In the genomic region with DNA sequence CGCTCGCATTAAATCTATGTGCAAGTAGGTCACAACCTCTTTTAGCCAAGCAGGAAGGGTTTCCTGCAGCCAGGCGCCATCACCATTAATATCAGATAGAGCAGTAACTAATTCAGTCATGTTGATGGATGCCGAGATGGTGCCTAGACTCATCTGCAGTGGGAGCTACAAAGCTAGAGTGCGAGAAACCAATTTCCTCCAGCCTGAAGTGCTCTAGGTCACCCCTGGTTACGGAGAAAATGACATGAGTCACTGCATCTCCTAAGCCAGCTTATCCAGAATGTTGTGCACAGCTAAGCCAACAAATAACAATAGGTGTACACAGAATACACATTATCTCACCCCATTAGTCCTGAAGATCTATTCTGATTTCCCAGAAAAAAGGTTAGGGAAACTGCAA, we compare ENCODE assay signal across 20 cellular contexts. TPM values are rescaled to one million over a fixed set of nuclear protein-coding genes. Genes with fewer than 3 reads are reported as not detected.
DNase-seq lines count a peak whose midpoint lies in the region; ATAC-seq and TF ChIP-seq lines count a peak whose summit lies in the region.
"Had no signal": no experiment of that assay in that cellular context is flagged by ENCODE, and none has a peak within 500 bp of the region (broad histone marks: within the 10 kb centered on the region; RNA-seq: fewer than 3 reads in every experiment).

No MANE protein-coding gene starts in this region.

- CTCF ChIA-PET in IMR-90 (lab: Yijun Ruan, JAX), result no interaction called here

- H2BK15ac ChIP-seq in IMR-90 (ENCODE audit: low read depth, low read length), result no peak overlapping the region

- intact Hi-C loops in IMR-90 (cut with micrococcal nuclease), result loop anchor here (5.0 kb wide), 1 partner anchor 382 kb away; no protein-coding TSS in a partner anchor

- 80% methylated on average over 2 of the region's 6 CpGs; no CpG with 5 or more reads in 1 of the 2 experiments for WGBS in IMR-90 (ENCODE audit: extremely low coverage in 2 of 2, insufficient read length in 1 of 2), 2 experiments

- H3K79me1 ChIP-seq in IMR-90 (ENCODE audit: low read depth in 1 of 2, low read length in 2 of 2), result no peaks in the 10 kb centered on the region

- H4K91ac ChIP-seq in IMR-90 (ENCODE audit: insufficient read depth, low read depth, low read length), result no peak overlapping the region

- H3K56ac ChIP-seq in IMR-90 (ENCODE audit: extremely low read depth, insufficient read depth, low read length), result no peak overlapping the region

- no peaks in the 10 kb centered on the region for H3K4me1 ChIP-seq in IMR-90 (ENCODE audit: control insufficient read depth, insufficient read depth, low read length)

- H3K4ac ChIP-seq in IMR-90 (ENCODE audit: low read depth, low read length), result no peak overlapping the region

- H4K5ac ChIP-seq in IMR-90 (ENCODE audit: low read depth, low read length), result no peak overlapping the region

- no peak overlapping the region for H2AK9ac ChIP-seq in IMR-90 (replicated peaks; ENCODE audit: low read depth, low read length, poor library complexity)

- POLR2A ChIA-PET in IMR-90 (lab: Charles Lee; ENCODE audit: unreplicated experiment), result no interaction called here

- BruUV-seq in IMR-90 (replicated peaks; lab: Mats Ljungman, UMichigan), result no TSS peak

- no peak overlapping the region for H4K8ac ChIP-seq in IMR-90 (ENCODE audit: low read depth in 2 of 2, low read length in 2 of 2)

- H2AFZ ChIP-seq in IMR-90 (replicated peaks; ENCODE audit: low read length, poor library complexity), result no peak overlapping the region

- H3K36me3 ChIP-seq in IMR-90 (ENCODE audit: control insufficient read depth, insufficient read depth, low read length), result no peaks in the 10 kb centered on the region
- H3K36me3 ChIP-seq: neutrophil had no signal

- H3K9ac ChIP-seq in IMR-90 (ENCODE audit: low read depth, low read length), result no peak overlapping the region

- no peak overlapping the region for H2AK5ac ChIP-seq in IMR-90 (ENCODE audit: low read depth, low read length)

- 0 out of 2 replicates have a peak, but pooled peaks cover 3% of the 10 kb centered on the region for H3K9me1 ChIP-seq in IMR-90 (ENCODE audit: insufficient read depth, low read length)

- H3K27me3 ChIP-seq in IMR-90 (ENCODE audit: control insufficient read depth, insufficient read depth, low read length), result no peaks in the 10 kb centered on the region
- H3K27me3 ChIP-seq: neutrophil had no signal

- no peak for TF ChIP-seq CTCF in IMR-90 (conservative IDR thresholded peaks at IDR 0.05; ENCODE audit: low read depth, low read length)

- H2BK120ac ChIP-seq in IMR-90 (ENCODE audit: low read depth, low read length), result no peak overlapping the region

- in situ Hi-C loops in Caki2 (cut with HindIII; ENCODE audit: low pct_unique_long_range_greater_than_20kb, low sequenced_read_pairs), result no loop called here
- in situ Hi-C loops in IMR-90 (cut with MboI; ENCODE audit: low sequenced_read_pairs), result no loop called here

- H3K4me3 ChIP-seq in IMR-90 (ENCODE audit: insufficient read depth, low read depth, low read length), result no peak overlapping the region
- H3K4me3 ChIP-seq: SK-N-MC had no signal

- dilution Hi-C loops in IMR-90 (cut with HindIII; ENCODE audit: low sequenced_read_pairs, unreplicated experiment), result no loop called here

- peak; percentile 31 for DNase-seq in Caki2 (ENCODE audit: low read depth)
- no peak for DNase-seq in IMR-90
- DNase-seq in NCI-H2227 treated with DMSO at 0.1 percent for 48 hours (lab: John Stamatoyannopoulos, UW), result peak; percentile 91
- peak; percentile 64 for DNase-seq in kidney tubule cell (ENCODE audit: low spot score)
- DNase-seq in C1 segment of cervical spinal cord (lab: John Stamatoyannopoulos, UW), result no peak
- no peak for DNase-seq in RKO (ENCODE audit: low spot score)
- no peak for DNase-seq in SIG-M5 (lab: John Stamatoyannopoulos, UW)
- DNase-seq in AG08396 (ENCODE audit: low spot score), result no peak
- DNase-seq: activated CD4-positive, alpha-beta T cell treated with anti-CD3 and anti-CD28 coated beads, Interleukin-2, amount 50 U/mL, for 4 hours; activated naive CD8-positive, alpha-beta T cell treated with anti-CD3 and anti-CD28 coated beads, Interleukin-2, amount 10 ng/mL, durations not matched to agents 7 days and 5 days; activated T-cell treated with anti-CD3 and anti-CD28 coated beads, Interleukin-2, amount 50 U/mL, for 4 hours; caudate nucleus; foreskin fibroblast; H7; mammary epithelial cell; stimulated activated CD4-positive, alpha-beta T cell treated with anti-CD3 and anti-CD28 coated beads, Interleukin-4, amount 100 ng/mL, for 24 hours had no signal

- no peak overlapping the region for H2BK20ac ChIP-seq in IMR-90 (ENCODE audit: low read depth, low read length)

- no peak for TF ChIP-seq RAD21 in IMR-90 (IDR thresholded peaks at IDR 0.05; ENCODE audit: low read length)

- no peak overlapping the region for H2BK5ac ChIP-seq in IMR-90 (ENCODE audit: low read depth, low read length, poor library complexity, severe bottlenecking)

- H3K18ac ChIP-seq in IMR-90 (ENCODE audit: low read depth, low read length), result no peak overlapping the region

- H3K9me3 ChIP-seq in IMR-90 (ENCODE audit: control insufficient read depth, insufficient read depth, low read length), result no peaks in the 10 kb centered on the region
- H3K9me3 ChIP-seq: neutrophil had no signal

- peak overlapping the region; percentile 29; the same call in 1 of the 2 replicates for H3K23ac ChIP-seq in IMR-90 (ENCODE audit: low read depth, low read length)

- H4K20me1 ChIP-seq in IMR-90 (ENCODE audit: insufficient read depth, low read length), result no peaks in the 10 kb centered on the region

- no peak for ATAC-seq in IMR-90 (ENCODE audit: low read depth)
- ATAC-seq: activated T-cell treated with anti-CD3 and anti-CD28 coated beads, Interleukin-2, amount 50 U/mL, for 4 hours had no signal

- H3K4me2 ChIP-seq in IMR-90 (ENCODE audit: low read depth, low read length), result no peak overlapping the region

- TF ChIP-seq POLR2A in IMR-90 (IDR thresholded peaks at IDR 0.05; ENCODE audit: low read depth, low read length), result no peak

- H3K14ac ChIP-seq in IMR-90 (replicated peaks; ENCODE audit: low read depth, low read length), result no peak overlapping the region; the same call in 1 of the 2 replicates

- H3K27ac ChIP-seq in IMR-90 (ENCODE audit: insufficient read depth, low read length), result no peak overlapping the region
- H3K27ac ChIP-seq: C4-2B, neutrophil, SK-N-MC had no signal

TF ChIP-seq in IMR-90, 13 proteins besides CTCF, POLR2A, EP300 and RAD21:
- TF ChIP-seq, protein P1, sequence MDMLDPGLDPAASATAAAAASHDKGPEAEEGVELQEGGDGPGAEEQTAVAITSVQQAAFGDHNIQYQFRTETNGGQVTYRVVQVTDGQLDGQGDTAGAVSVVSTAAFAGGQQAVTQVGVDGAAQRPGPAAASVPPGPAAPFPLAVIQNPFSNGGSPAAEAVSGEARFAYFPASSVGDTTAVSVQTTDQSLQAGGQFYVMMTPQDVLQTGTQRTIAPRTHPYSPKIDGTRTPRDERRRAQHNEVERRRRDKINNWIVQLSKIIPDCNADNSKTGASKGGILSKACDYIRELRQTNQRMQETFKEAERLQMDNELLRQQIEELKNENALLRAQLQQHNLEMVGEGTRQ (IDR thresholded peaks at IDR 0.05; ENCODE audit: low read depth, low read length), result no peak
- TF ChIP-seq CHD1 (IDR thresholded peaks at IDR 0.05; ENCODE audit: low read depth, low read length) (no peak), FOS (IDR thresholded peaks at IDR 0.05; ENCODE audit: low read depth, low read length) (no peak)
TF ChIP-seq in IMR-90: peak in this region for 0.

RNA-seq across cellular contexts. Expression of gene OVAAL, which starts 36.0 kb away (rescaled TPM):
- total RNA-seq in Caki2 (2014; rRNA removed; shearing (Covaris generic); ENCODE audit: low replicate concordance), result 0.61 TPM in 1 of 2 replicates, not detected in the other
- not detected in 2 replicates for total RNA-seq in IMR-90 (2012; rRNA removed)
- polyA plus RNA-seq in IMR-90 (2012; rRNA removed), result not detected in 2 replicates
- polyA plus RNA-seq in IMR-90 (2012; cell fraction: cytosol; rRNA removed), result 0.03 TPM in 1 of 2 replicates, not detected in the other
- not detected in 2 replicates for polyA plus RNA-seq in IMR-90 (2012; cell fraction: nucleus; rRNA removed; ENCODE audit: low replicate concordance)
- total RNA-seq: activated naive CD8-positive, alpha-beta T cell treated with anti-CD3 and anti-CD28 coated beads, Interleukin-2, amount 10 ng/mL, durations not matched to agents 7 days and 5 days; activated T-cell treated with anti-CD3 and anti-CD28 coated beads, Interleukin-2, amount 50 U/mL, for 4 hours; H7 had no signal
- polyA plus RNA-seq: IgD-negative memory B cell had no signal

RNA-seq across cellular contexts. Expression of gene XPR1, which starts 37.1 kb away (rescaled TPM):
- 14.1 and 20.4 TPM in 2 replicates for total RNA-seq in Caki2 (2014; rRNA removed; shearing (Covaris generic); ENCODE audit: low replicate concordance)
- 25.1 and 25.3 TPM in 2 replicates for total RNA-seq in IMR-90 (2012; rRNA removed)
- polyA plus RNA-seq in IMR-90 (2012; rRNA removed), result 10.8 and 11.8 TPM in 2 replicates
- polyA plus RNA-seq in IMR-90 (2012; cell fraction: cytosol; rRNA removed), result 2.6 and 4.2 TPM in 2 replicates
- 0.82 and 6.8 TPM in 2 replicates for polyA plus RNA-seq in IMR-90 (2012; cell fraction: nucleus; rRNA removed; ENCODE audit: low replicate concordance)

Comparison
In these comparisons a context has a peak if more than half of its experiments do, and no peak if none do; other contexts are left out.
1. DNase-seq: peak in Caki2 (single experiment), NCI-H2227 treated with DMSO at 0.1 percent for 48 hours (single experiment) and kidney tubule cell (single experiment); none in IMR-90 (single experiment), C1 segment of cervical spinal cord (0 of 14), RKO (single experiment), SIG-M5 (single experiment) and AG08396 (single experiment).